Comparison of ENCODE assay signal across 29 cellular contexts in the genomic region with DNA sequence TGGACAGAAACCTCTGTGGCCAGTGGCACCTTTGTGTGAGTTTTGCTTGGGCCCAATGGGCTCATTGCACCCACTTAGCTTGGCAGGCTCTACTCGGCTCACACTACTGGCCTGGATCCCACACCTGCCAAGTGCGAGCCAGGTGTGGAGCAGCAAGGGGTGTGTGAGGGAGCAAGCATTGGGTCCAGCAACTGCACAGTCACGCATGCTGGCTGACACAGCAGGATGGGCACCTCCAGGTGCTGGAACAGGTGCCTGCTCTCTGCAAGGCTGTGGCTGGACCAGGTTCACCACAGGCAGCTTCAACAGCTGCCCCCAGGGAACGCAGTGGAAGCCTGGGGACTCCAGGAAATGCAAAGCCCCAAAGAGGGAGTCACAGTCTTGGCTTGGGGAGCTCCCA.
"Had no signal": no experiment of that assay in that cellular context is flagged by ENCODE, and none has a peak within 500 bp of the region (broad histone marks: within the 10 kb centered on the region; RNA-seq: fewer than 3 reads in every experiment).

No MANE protein-coding gene starts in this region.

- FAIRE-seq: frontal cortex had no signal

- ATAC-seq: mucosa of descending colon; stimulated activated naive B cell treated with anti-CD40 and anti-IgM and Interleukin-4, amounts not matched to agents 10 μg/mL and 1 μg/mL and 100 μg/mL, for 72 hours; T-helper 17 cell had no signal

- H3K27ac ChIP-seq: ascending aorta, cardiac muscle cell, coronary artery, dorsolateral prefrontal cortex, left ventricle myocardium inferior, right atrium auricular region, tibial nerve, uterus had no signal

- H3K4me1 ChIP-seq: ascending aorta, left ventricle myocardium inferior, right atrium auricular region, uterus had no signal

- H3K27me3 ChIP-seq: ascending aorta, cardiac muscle cell, dorsolateral prefrontal cortex, right atrium auricular region, tibial nerve, uterus had no signal

- H3K4me3 ChIP-seq: ascending aorta, cardiac muscle cell, coronary artery, dorsolateral prefrontal cortex, left ventricle myocardium inferior, lung, mucosa of descending colon, right atrium auricular region, smooth muscle cell, tibial nerve, uterus had no signal

- H3K9me3 ChIP-seq: ascending aorta, left ventricle myocardium inferior, mucosa of descending colon, right atrium auricular region, tibial nerve, uterus had no signal

- DNase-seq: activated CD4-positive, alpha-beta memory T cell treated with anti-CD3 and anti-CD28 coated beads for 36 hours; activated CD4-positive, alpha-beta T cell treated with anti-CD3 and anti-CD28 coated beads, Interleukin-2, amount 10 ng/mL, durations not matched to agents 24 days and 14 days; activated CD4-positive, CD25-positive, alpha-beta regulatory T cell treated with anti-CD3 and anti-CD28 coated beads, Interleukin-2, amount 50 U/mL, for 72 hours; activated CD8-positive, alpha-beta memory T cell treated with anti-CD3 and anti-CD28 coated beads, Interleukin-2, amount 50 U/mL, for 4 hours; activated gamma-delta T cell; activated naive CD4-positive, alpha-beta T cell treated with anti-CD3 and anti-CD28 coated beads, Interleukin-2, amount 10 ng/mL, durations not matched to agents 7 days and 5 days; activated naive CD8-positive, alpha-beta T cell treated with anti-CD3 and anti-CD28 coated beads, Interleukin-2, amount 10 ng/mL, durations not matched to agents 7 days and 5 days; activated T-cell treated with anti-CD3 and anti-CD28 coated beads, Interleukin-2, amount 50 U/mL, for 1 hour; dorsolateral prefrontal cortex; effector memory CD4-positive, alpha-beta T cell; islet precursor cell; left ventricle myocardium inferior; mucosa of descending colon; nephron progenitor cell; stimulated activated CD4-positive, alpha-beta T cell treated with anti-CD3 and anti-CD28 coated beads, Interleukin-1b, Interleukin-23, amount 100 ng/mL, for 48 hours; stimulated activated CD4-positive, alpha-beta T cell treated with anti-CD3 and anti-CD28 coated beads, Interleukin-4, amount 100 ng/mL, for 4 hours; stimulated activated CD8-positive, alpha-beta memory T cell treated with anti-CD3 and anti-CD28 coated beads, Interleukin-4, amount 100 ng/mL, for 48 hours; stimulated activated naive B cell treated with anti-CD40 and anti-IgM and Interleukin-4, amounts not matched to agents 10 μg/mL and 1 μg/mL and 100 μg/mL, for 72 hours; T-helper 17 cell; T1000; uterus had no signal

- H3K36me3 ChIP-seq: ascending aorta, cardiac muscle cell, left ventricle myocardium inferior, right atrium auricular region, uterus had no signal
